In genomic region chr3:161305095-161305991, GRCh38 we compare ENCODE assay signal across 8 cellular contexts.
DNase-seq lines count a peak whose midpoint lies in the region; ATAC-seq, FAIRE-seq and TF ChIP-seq lines count a peak whose summit lies in the region.

No MANE protein-coding gene starts in this region.

- H3F3A ChIP-seq in GM23338 (replicated peaks; ENCODE audit: low read depth) = no peaks in the 10 kb centered on the region

- no peak overlapping the region for H3K27ac ChIP-seq in CD4-positive, alpha-beta memory T cell (ENCODE audit: low read depth, low read length)
- H3K27ac ChIP-seq in GM23338 (ENCODE audit: low read depth) = no peak overlapping the region

- H3K27me3 ChIP-seq in CD4-positive, alpha-beta memory T cell (ENCODE audit: insufficient read depth, low read length) = no peaks in the 10 kb centered on the region
- H3K27me3 ChIP-seq in GM23338 (ENCODE audit: insufficient read depth) = no peaks in the 10 kb centered on the region

- H3K4me1 Mint-ChIP-seq in CD4-positive, alpha-beta memory T cell = peaks cover 22 to 42% (median 28%) of the 10 kb centered on the region in 4 donors
- H3K4me1 Mint-ChIP-seq in GM23338 = peaks cover 4% of the 10 kb centered on the region

- H3K4me3 ChIP-seq in CD4-positive, alpha-beta memory T cell (ENCODE audit: low read length in 2 of 2) = no peak overlapping the region
- no peak overlapping the region for H3K4me3 ChIP-seq in GM23338

- no peak overlapping the region for H3K4me2 ChIP-seq in GM23338

- intact Hi-C loops in CD4-positive, alpha-beta memory T cell (cut with micrococcal nuclease) = loop anchor here (1.0 to 5.0 kb wide), 3 partner anchors 65 to 104 kb away; partner anchors contain the start of genes NMD3 and SPTSSB

- no peaks in the 10 kb centered on the region for H3K36me3 ChIP-seq in CD4-positive, alpha-beta memory T cell (ENCODE audit: insufficient read depth, low read length)
- no peaks in the 10 kb centered on the region for H3K36me3 ChIP-seq in GM23338 (ENCODE audit: insufficient read depth)

- peaks cover 0 to 12% (median 3%) of the 10 kb centered on the region in 8 donors for H3K9me3 Mint-ChIP-seq in CD4-positive, alpha-beta memory T cell
- peaks cover 6% of the 10 kb centered on the region; the same call in 2 of the 3 replicates for H3K9me3 Mint-ChIP-seq in GM23338

- peaks cover 4% of the 10 kb centered on the region; the same call in 1 of the 2 replicates for H3K9me2 ChIP-seq in GM23338 (ENCODE audit: insufficient read depth)

- no peaks in the 10 kb centered on the region for H3K36me3 Mint-ChIP-seq in CD4-positive, alpha-beta memory T cell
- no peaks in the 10 kb centered on the region; the same call in 2 of the 3 replicates for H3K36me3 Mint-ChIP-seq in GM23338 (ENCODE audit: low read depth)

- FAIRE-seq in islet of Langerhans (lab: Jason Lieb, UNC) = peak; percentile 60

- ATAC-seq in GM23338 (no peak), HG03565 (IDR thresholded peaks at IDR 0.05; ENCODE audit: unreplicated experiment) (no peak), GM21528 (IDR thresholded peaks at IDR 0.05; ENCODE audit: low FRiP score, unreplicated experiment) (no peak)

- H3K9me3 ChIP-seq in CD4-positive, alpha-beta memory T cell (ENCODE audit: control insufficient read depth in 1 of 2, low read length in 2 of 2) = no peaks in the 10 kb centered on the region

- H4K20me1 ChIP-seq in GM23338 (replicated peaks; ENCODE audit: insufficient read depth) = no peaks in the 10 kb centered on the region

- H3K79me2 ChIP-seq in GM23338 (replicated peaks; ENCODE audit: insufficient read depth) = no peaks in the 10 kb centered on the region

- peak overlapping the region in 2 of 8 donors; percentile 18 to 31 for H3K4me3 Mint-ChIP-seq in CD4-positive, alpha-beta memory T cell
- no peak overlapping the region for H3K4me3 Mint-ChIP-seq in GM23338

- H3K27me3 Mint-ChIP-seq in CD4-positive, alpha-beta memory T cell = no peaks in the 10 kb centered on the region
- H3K27me3 Mint-ChIP-seq in GM23338 (ENCODE audit: insufficient read depth, low read depth, poor library complexity) = peaks cover 3% of the 10 kb centered on the region

- DNase-seq in CD4-positive, alpha-beta memory T cell = peak in 4 of 5 donors; percentile 11 to 26 (median 17)
- DNase-seq in GM23338 (ENCODE audit: low spot score) (peak; percentile 63), SKM-1 treated with dmso at 0.1 percent for 144 hours (lab: John Stamatoyannopoulos, UW; ENCODE audit: unreplicated experiment) (peak; percentile 52), activated gamma-delta T cell (lab: John Stamatoyannopoulos, UW) (no peak)
- no peak for DNase-seq in activated CD4-positive, CD25-positive, alpha-beta regulatory T cell treated with anti-CD3 and anti-CD28 coated beads, Interleukin-2, amount 50 U/mL, for 72 hours

- H2AFZ ChIP-seq in GM23338 = no peak overlapping the region

- CTCF ChIA-PET in CD4-positive, alpha-beta memory T cell (lab: Charles Lee; ENCODE audit: partially characterized antibody) = interaction anchor here (0.7 to 4.2 kb wide), 16 partner anchors 9 to 113 kb away, joined by 3 to 26 read pairs (median 4); no protein-coding TSS in a partner anchor

- peak; percentile 59 to 91 for TF ChIP-seq CTCF in GM23338 (conservative IDR thresholded peaks at IDR 0.05; ENCODE audit: low read depth in 2 of 2)

- peaks cover 24% of the 10 kb centered on the region for H3K4me1 ChIP-seq in CD4-positive, alpha-beta memory T cell (ENCODE audit: insufficient read depth, low read length)
- H3K4me1 ChIP-seq in GM23338 (ENCODE audit: insufficient read depth) = no peaks in the 10 kb centered on the region

- POLR2A ChIA-PET in CD4-positive, alpha-beta memory T cell (lab: Charles Lee; ENCODE audit: partially characterized antibody) = no interaction called here

- no peak overlapping the region for H3K27ac Mint-ChIP-seq in CD4-positive, alpha-beta memory T cell
- no peak overlapping the region for H3K27ac Mint-ChIP-seq in GM23338

TF ChIP-seq in GM23338, 12 proteins besides CTCF, POLR2A, EP300 and RAD21:
- no peak for TF ChIP-seq STAT1 (IDR thresholded peaks at IDR 0.05; ENCODE audit: unreplicated experiment)
- no peak for TF ChIP-seq JUNB (IDR thresholded peaks at IDR 0.05; ENCODE audit: unreplicated experiment)
- TF ChIP-seq ETS1 (IDR thresholded peaks at IDR 0.05) = no peak
- TF ChIP-seq ZNF114 (CRISPR knock-in tag; IDR thresholded peaks at IDR 0.05) = no peak
- TF ChIP-seq POLR2AphosphoS5 (IDR thresholded peaks at IDR 0.05; ENCODE audit: low read depth) = no peak

Comparison
In these comparisons a context has a peak if more than half of its experiments do, and no peak if none do; other contexts are left out.
1. DNase-seq: peak in CD4-positive, alpha-beta memory T cell (4 of 5), GM23338 (single experiment) and SKM-1 treated with dmso at 0.1 percent for 144 hours (single experiment); none in activated gamma-delta T cell (single experiment) and activated CD4-positive, CD25-positive, alpha-beta regulatory T cell treated with anti-CD3 and anti-CD28 coated beads, Interleukin-2, amount 50 U/mL, for 72 hours (single experiment).